31 cellular contexts compared by ENCODE assay signal in the genomic region with DNA sequence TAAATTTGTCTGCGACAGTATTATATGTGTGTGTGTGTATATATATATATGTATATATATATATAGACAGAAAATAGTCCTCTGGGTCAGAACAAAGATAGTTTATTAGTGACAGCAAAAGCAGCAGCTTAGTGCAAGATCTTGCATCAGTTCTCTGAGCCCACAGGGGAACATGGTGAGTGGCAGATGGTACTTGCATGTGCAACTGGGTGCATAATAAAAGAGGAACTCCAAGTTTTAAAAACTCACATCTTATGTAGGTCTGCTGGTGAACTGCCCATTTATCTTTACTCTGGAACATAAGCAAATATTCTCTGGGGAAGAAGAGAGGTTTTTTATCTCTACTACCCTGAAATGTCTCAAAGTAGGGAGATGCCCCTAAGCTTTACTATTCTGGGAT.
"Had no signal": no experiment of that assay in that cellular context is flagged by ENCODE, and none has a peak within 500 bp of the region (broad histone marks: within the 10 kb centered on the region; RNA-seq: fewer than 3 reads in every experiment).

No MANE protein-coding gene starts in this region.

- H3K27ac ChIP-seq: ascending aorta, cardiac muscle cell, coronary artery, gastroesophageal sphincter, neutrophil, right lobe of liver, thoracic aorta, uterus, VCaP had no signal

- H3K9me3 Mint-ChIP-seq: type B pancreatic cell had no signal

- H3K27me3 ChIP-seq: ascending aorta, cardiac muscle cell, dorsolateral prefrontal cortex, gastroesophageal sphincter, neutrophil, right lobe of liver, uterus had no signal

- H3K4me3 Mint-ChIP-seq: activated naive CD4-positive, alpha-beta T cell treated with anti-CD3 and anti-CD28 coated beads, Interleukin-2, amount 10 ng/mL, durations not matched to agents 7 days and 5 days; activated naive CD8-positive, alpha-beta T cell treated with anti-CD3 and anti-CD28 coated beads, Interleukin-2, amount 10 ng/mL, durations not matched to agents 7 days and 5 days; activated T-helper 1 cell treated with anti-CD3 and anti-CD28 coated beads, Interleukin-12 subunit alpha, Interleukin-12 subunit beta, Interleukin-2, Interleukin-4 antibody, amounts not matched to agents 30 ng/mL and 10 ng/mL and 1 ng/mL, durations not matched to agents 14 hours and 24 hours and 36 hours; brain; effector memory CD8-positive, alpha-beta T cell; mesothelial cell of epicardium; naive B cell; nephron progenitor cell; type B pancreatic cell had no signal

- H3K27me3 Mint-ChIP-seq: activated naive CD4-positive, alpha-beta T cell treated with anti-CD3 and anti-CD28 coated beads, Interleukin-2, amount 10 ng/mL, durations not matched to agents 7 days and 5 days; activated naive CD8-positive, alpha-beta T cell treated with anti-CD3 and anti-CD28 coated beads, Interleukin-2, amount 10 ng/mL, durations not matched to agents 7 days and 5 days; brain; effector memory CD8-positive, alpha-beta T cell; naive B cell; type B pancreatic cell had no signal

- H3K36me3 Mint-ChIP-seq: activated naive CD4-positive, alpha-beta T cell treated with anti-CD3 and anti-CD28 coated beads, Interleukin-2, amount 10 ng/mL, durations not matched to agents 7 days and 5 days; activated naive CD8-positive, alpha-beta T cell treated with anti-CD3 and anti-CD28 coated beads, Interleukin-2, amount 10 ng/mL, durations not matched to agents 7 days and 5 days; mesothelial cell of epicardium; type B pancreatic cell had no signal

- H3K9me3 ChIP-seq: neutrophil, right lobe of liver, thoracic aorta had no signal

- DNase-seq: activated CD4-positive, alpha-beta T cell treated with anti-CD3 and anti-CD28 coated beads for 4 hours; activated CD4-positive, alpha-beta T cell treated with anti-CD3 and anti-CD28 coated beads, Interleukin-2, amount 50 U/mL, for 48 hours; activated CD8-positive, alpha-beta memory T cell treated with anti-CD3 and anti-CD28 coated beads, Interleukin-2, amount 50 U/mL, for 4 hours; activated gamma-delta T cell; activated naive CD4-positive, alpha-beta T cell treated with anti-CD3 and anti-CD28 coated beads, Interleukin-2, amount 10 ng/mL, durations not matched to agents 7 days and 5 days; activated naive CD8-positive, alpha-beta T cell treated with anti-CD3 and anti-CD28 coated beads, Interleukin-2, amount 10 ng/mL, durations not matched to agents 7 days and 5 days; activated T-cell treated with anti-CD3 and anti-CD28 coated beads, Interleukin-2, amount 50 U/mL, for 1 hour; effector memory CD8-positive, alpha-beta T cell; erythroblast; head of caudate nucleus; hippocampal formation; kidney; left colon; naive B cell; nephron progenitor cell; right lobe of liver; stimulated activated CD4-positive, alpha-beta T cell treated with anti-CD3 and anti-CD28 coated beads, Interleukin-4, amount 100 ng/mL, for 1 hour; stimulated activated naive CD8-positive, alpha-beta T cell treated with anti-CD3 and anti-CD28 coated beads, Interleukin-15, Interleukin-2, amounts not matched to agents 100 U/mL and 50 U/mL, for 24 hours; uterus had no signal

- H3K36me3 ChIP-seq: ascending aorta, cardiac muscle cell, gastroesophageal sphincter, neutrophil, right lobe of liver, thoracic aorta, uterus had no signal

- H3K27ac Mint-ChIP-seq: activated naive CD4-positive, alpha-beta T cell treated with anti-CD3 and anti-CD28 coated beads, Interleukin-2, amount 10 ng/mL, durations not matched to agents 7 days and 5 days; activated naive CD8-positive, alpha-beta T cell treated with anti-CD3 and anti-CD28 coated beads, Interleukin-2, amount 10 ng/mL, durations not matched to agents 7 days and 5 days; activated T-helper 1 cell treated with anti-CD3 and anti-CD28 coated beads, Interleukin-12 subunit alpha, Interleukin-12 subunit beta, Interleukin-2, Interleukin-4 antibody, amounts not matched to agents 30 ng/mL and 10 ng/mL and 1 ng/mL, durations not matched to agents 14 hours and 24 hours and 36 hours; brain; effector memory CD8-positive, alpha-beta T cell; mesothelial cell of epicardium; naive B cell; nephron progenitor cell; type B pancreatic cell had no signal

- H3K4me1 ChIP-seq: ascending aorta, gastroesophageal sphincter, right lobe of liver, uterus had no signal

- H3K4me1 Mint-ChIP-seq: activated naive CD4-positive, alpha-beta T cell treated with anti-CD3 and anti-CD28 coated beads, Interleukin-2, amount 10 ng/mL, durations not matched to agents 7 days and 5 days; activated naive CD8-positive, alpha-beta T cell treated with anti-CD3 and anti-CD28 coated beads, Interleukin-2, amount 10 ng/mL, durations not matched to agents 7 days and 5 days; brain; mesothelial cell of epicardium; naive B cell; nephron progenitor cell had no signal

- H3K4me3 ChIP-seq: ascending aorta, cardiac muscle cell, coronary artery, dorsolateral prefrontal cortex, gastroesophageal sphincter, right lobe of liver, thoracic aorta, uterus had no signal

- ATAC-seq: effector memory CD8-positive, alpha-beta T cell; gastroesophageal sphincter; left colon; right lobe of liver; stimulated activated naive CD8-positive, alpha-beta T cell treated with anti-CD3 and anti-CD28 coated beads, Interleukin-15, Interleukin-2, amounts not matched to agents 100 U/mL and 50 U/mL, for 24 hours had no signal
